In the genomic region with DNA sequence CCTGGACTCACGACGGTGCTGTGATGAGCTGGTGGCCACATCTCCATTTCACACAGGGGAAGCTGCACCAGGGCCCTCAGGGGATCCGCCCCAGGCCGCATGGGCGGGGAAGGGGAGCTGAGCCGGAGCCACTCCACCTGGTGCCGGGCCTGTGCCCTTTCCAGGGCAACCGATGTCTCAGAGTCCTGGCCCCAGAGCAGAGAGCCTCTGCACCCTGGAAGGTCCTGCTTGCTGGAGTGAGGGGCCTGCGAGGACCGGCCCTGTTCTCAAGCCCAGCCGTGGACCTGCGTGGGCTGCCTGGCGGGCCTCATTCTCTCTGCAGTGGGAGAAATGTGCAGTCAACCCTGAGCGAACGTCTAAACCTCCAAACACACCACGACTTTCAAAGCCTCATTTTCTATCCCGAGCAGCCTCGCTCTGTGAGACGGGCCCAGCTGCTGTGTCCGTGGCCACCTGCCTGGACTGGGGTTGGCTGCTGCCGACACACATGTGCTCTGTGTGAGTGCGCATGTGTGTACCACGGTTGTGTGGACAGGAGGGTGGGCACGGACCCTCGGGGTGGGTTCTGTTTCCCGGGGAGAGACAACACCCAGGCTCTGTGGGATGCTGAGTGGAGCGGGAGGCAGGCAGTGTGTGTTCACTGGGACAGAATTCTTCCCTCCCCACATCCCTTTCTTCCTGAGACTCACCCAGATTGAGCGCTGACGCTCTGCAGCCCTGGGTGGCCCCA, we compare ENCODE assay signal across 19 cellular contexts.
DNase-seq lines count a peak whose midpoint lies in the region; ATAC-seq and TF ChIP-seq lines count a peak whose summit lies in the region.
"Had no signal": no experiment of that assay in that cellular context is flagged by ENCODE, and none has a peak within 500 bp of the region (broad histone marks: within the 10 kb centered on the region; RNA-seq: fewer than 3 reads in every experiment).

No MANE protein-coding gene starts in this region.

- peaks cover 11% of the 10 kb centered on the region for H3K27me3 Mint-ChIP-seq in glutamatergic neuron (ENCODE audit: unreplicated experiment)
- peaks cover 7% of the 10 kb centered on the region for H3K27me3 Mint-ChIP-seq in neural progenitor cell (ENCODE audit: insufficient read depth, low read depth)
- peaks cover 0 to 3% of the 10 kb centered on the region in 2 donors for H3K27me3 Mint-ChIP-seq in CD4-positive, alpha-beta memory T cell
- H3K27me3 Mint-ChIP-seq: CD4-positive, alpha-beta T cell had no signal

- no peaks in the 10 kb centered on the region for H3K27me3 ChIP-seq in BLaER1 treated with 17β-estradiol and CSF1 and Interleukin-3, amounts not matched to agents 10 nM and 100 nM
- H3K27me3 ChIP-seq in RWPE2 (ENCODE audit: insufficient read depth, poor library complexity, severe bottlenecking): peaks cover 21% of the 10 kb centered on the region
- no peaks in the 10 kb centered on the region for H3K27me3 ChIP-seq in neural progenitor cell
- H3K27me3 ChIP-seq in CD4-positive, alpha-beta memory T cell (ENCODE audit: insufficient read depth, low read length): no peaks in the 10 kb centered on the region
- H3K27me3 ChIP-seq: SJSA1 had no signal

- no peaks in the 10 kb centered on the region for H3K79me2 ChIP-seq in neural progenitor cell (ENCODE audit: low read depth)

- TF ChIP-seq CTCF in RWPE2 (IDR thresholded peaks at IDR 0.05; ENCODE audit: poor library complexity, severe bottlenecking) (no peak), glutamatergic neuron (IDR thresholded peaks at IDR 0.05; ENCODE audit: partially characterized antibody, unreplicated experiment) (no peak), neural progenitor cell (IDR thresholded peaks at IDR 0.05) (no peak)

- H3K4me1 Mint-ChIP-seq in glutamatergic neuron (ENCODE audit: low read depth, unreplicated experiment) (no peaks in the 10 kb centered on the region), neural progenitor cell (peaks cover 15% of the 10 kb centered on the region)
- peaks cover 0 to 4% (median 1%) of the 10 kb centered on the region in 4 donors for H3K4me1 Mint-ChIP-seq in CD4-positive, alpha-beta memory T cell

- POLR2A ChIA-PET in CD4-positive, alpha-beta memory T cell (lab: Charles Lee; ENCODE audit: partially characterized antibody): no interaction called here

- H2AFZ ChIP-seq in neural progenitor cell (replicated peaks): no peak overlapping the region

- H3K9ac ChIP-seq in BLaER1 treated with 17β-estradiol and CSF1 and Interleukin-3, amounts not matched to agents 10 nM and 100 nM: peak overlapping the region in 3 of 11 experiments; percentile 2 to 27 (median 3); a peak in 3 of 22 replicates
- no peak overlapping the region for H3K9ac ChIP-seq in neural progenitor cell

- H3K27ac ChIP-seq in BLaER1 treated with 17β-estradiol and CSF1 and Interleukin-3, amounts not matched to agents 10 nM and 100 nM: peak overlapping the region in 2 of 11 experiments; percentile 14 to 23; a peak in 2 of 22 replicates
- H3K27ac ChIP-seq in RWPE2 (ENCODE audit: poor library complexity, severe bottlenecking): no peak overlapping the region
- no peak overlapping the region for H3K27ac ChIP-seq in neural progenitor cell
- no peak overlapping the region for H3K27ac ChIP-seq in CD4-positive, alpha-beta memory T cell (ENCODE audit: low read depth, low read length)
- H3K27ac ChIP-seq: SJSA1 had no signal

- ATAC-seq in RWPE2 (ENCODE audit: low read depth): no peak
- ATAC-seq in HG03175 (IDR thresholded peaks at IDR 0.05; ENCODE audit: unreplicated experiment): no peak
- ATAC-seq: HCT116, K562 had no signal

- DNase-seq in RWPE2 (ENCODE audit: low spot score) (peak; percentile 63), glutamatergic neuron (peak; percentile 20), neural progenitor cell (ENCODE audit: low spot score) (no peak), cerebellar cortex (ENCODE audit: low spot score) (no peak)
- DNase-seq in CD4-positive, alpha-beta memory T cell: no peak
- DNase-seq: Calu3; CD4-positive, alpha-beta T cell; MV-4-11; NCI-H1417 treated with DMSO at 0.1 percent for 48 hours; NCI-H2029; NCI-H2171; NCI-H446 treated with DMSO at 0.1 percent for 48 hours; NCI-H748 treated with DMSO at 0.1 percent for 48 hours; RPMI8226 had no signal

- CTCF ChIA-PET in CD4-positive, alpha-beta memory T cell (lab: Charles Lee; ENCODE audit: partially characterized antibody): no interaction called here

- H3K4me3 ChIP-seq in BLaER1 treated with 17β-estradiol and CSF1 and Interleukin-3, amounts not matched to agents 10 nM and 100 nM: no peak overlapping the region
- H3K4me3 ChIP-seq in RWPE2 (ENCODE audit: severe bottlenecking): no peak overlapping the region
- H3K4me3 ChIP-seq in neural progenitor cell: no peak overlapping the region
- no peak overlapping the region for H3K4me3 ChIP-seq in CD4-positive, alpha-beta memory T cell (ENCODE audit: low read length in 2 of 2)
- H3K4me3 ChIP-seq: K562, SJSA1 had no signal

- H3K4me2 ChIP-seq in BLaER1 treated with 17β-estradiol and CSF1 and Interleukin-3, amounts not matched to agents 10 nM and 100 nM: peak overlapping the region in 8 of 11 experiments; percentile 44 to 79 (median 66); a peak in 16 of 22 replicates
- H3K4me2 ChIP-seq in neural progenitor cell: no peak overlapping the region

- H3F3A ChIP-seq in neural progenitor cell (ENCODE audit: low read depth): no peaks in the 10 kb centered on the region

- no peaks in the 10 kb centered on the region; a peak in 1 of 22 replicates for H4K20me1 ChIP-seq in BLaER1 treated with 17β-estradiol and CSF1 and Interleukin-3, amounts not matched to agents 10 nM and 100 nM
- no peaks in the 10 kb centered on the region for H4K20me1 ChIP-seq in neural progenitor cell (ENCODE audit: low read depth)

- H3K4me3 Mint-ChIP-seq in glutamatergic neuron (ENCODE audit: unreplicated experiment) (no peak overlapping the region), neural progenitor cell (no peak overlapping the region)
- no peak overlapping the region for H3K4me3 Mint-ChIP-seq in CD4-positive, alpha-beta memory T cell
- H3K4me3 Mint-ChIP-seq: CD4-positive, alpha-beta T cell had no signal

- H3K9me3 ChIP-seq in BLaER1 treated with 17β-estradiol and CSF1 and Interleukin-3, amounts not matched to agents 10 nM and 100 nM (replicated peaks in 1 of 11): no peaks in the 10 kb centered on the region
- H3K9me3 ChIP-seq in RWPE2 (ENCODE audit: severe bottlenecking): peaks cover 1% of the 10 kb centered on the region
- no peaks in the 10 kb centered on the region for H3K9me3 ChIP-seq in neural progenitor cell (ENCODE audit: low read depth)
- H3K9me3 ChIP-seq in CD4-positive, alpha-beta memory T cell (ENCODE audit: control insufficient read depth in 1 of 2, low read length in 2 of 2): no peaks in the 10 kb centered on the region
- H3K9me3 ChIP-seq: SJSA1 had no signal

- intact Hi-C loops in CD4-positive, alpha-beta memory T cell (cut with micrococcal nuclease): no loop called here

- H3K36me3 Mint-ChIP-seq in glutamatergic neuron (ENCODE audit: unreplicated experiment): peaks cover 5% of the 10 kb centered on the region
- no peaks in the 10 kb centered on the region for H3K36me3 Mint-ChIP-seq in neural progenitor cell
- no peaks in the 10 kb centered on the region for H3K36me3 Mint-ChIP-seq in CD4-positive, alpha-beta memory T cell

- H3K27ac Mint-ChIP-seq in glutamatergic neuron (ENCODE audit: unreplicated experiment) (no peak overlapping the region), neural progenitor cell (peak overlapping the region; percentile 3)
- H3K27ac Mint-ChIP-seq in CD4-positive, alpha-beta memory T cell: peak overlapping the region in 3 of 7 donors; percentile 62 to 77 (median 68)
- H3K27ac Mint-ChIP-seq: CD4-positive, alpha-beta T cell had no signal

- H3K9me3 Mint-ChIP-seq in glutamatergic neuron (ENCODE audit: unreplicated experiment) (peaks cover 10% of the 10 kb centered on the region), neural progenitor cell (no peaks in the 10 kb centered on the region)
- peaks cover 0 to 4% (median 0%) of the 10 kb centered on the region in 8 donors for H3K9me3 Mint-ChIP-seq in CD4-positive, alpha-beta memory T cell
- H3K9me3 Mint-ChIP-seq: CD4-positive, alpha-beta T cell had no signal

- H3K36me3 ChIP-seq in BLaER1 treated with 17β-estradiol and CSF1 and Interleukin-3, amounts not matched to agents 10 nM and 100 nM: no peaks in the 10 kb centered on the region
- no peaks in the 10 kb centered on the region for H3K36me3 ChIP-seq in RWPE2 (ENCODE audit: low read depth)
- H3K36me3 ChIP-seq in neural progenitor cell: no peaks in the 10 kb centered on the region
- no peaks in the 10 kb centered on the region for H3K36me3 ChIP-seq in CD4-positive, alpha-beta memory T cell (ENCODE audit: insufficient read depth, low read length)
- H3K36me3 ChIP-seq: SJSA1 had no signal

- peaks cover 0 to 26% (median 22%) of the 10 kb centered on the region in 10 experiments; a peak in 17 of 20 replicates for H3K4me1 ChIP-seq in BLaER1 treated with 17β-estradiol and CSF1 and Interleukin-3, amounts not matched to agents 10 nM and 100 nM
- H3K4me1 ChIP-seq in RWPE2 (ENCODE audit: insufficient read depth, poor library complexity, severe bottlenecking) (no peaks in the 10 kb centered on the region), neural progenitor cell (no peaks in the 10 kb centered on the region)
- H3K4me1 ChIP-seq in CD4-positive, alpha-beta memory T cell (ENCODE audit: insufficient read depth, low read length): no peaks in the 10 kb centered on the region
- H3K4me1 ChIP-seq: SJSA1 had no signal

Comparison
In these comparisons a context has a peak if more than half of its experiments do, and no peak if none do; other contexts are left out.
1. DNase-seq: peak in RWPE2 (single experiment) and glutamatergic neuron (single experiment); none in neural progenitor cell (single experiment), CD4-positive, alpha-beta memory T cell (0 of 5) and cerebellar cortex (single experiment).